ENCODE assay signal across 11 cellular contexts in genomic region chr12:6541371-6542165, GRCh38. TPM values are rescaled to one million over a fixed set of nuclear protein-coding genes. Genes with fewer than 3 reads are reported as not detected.
DNase-seq lines count a peak whose midpoint lies in the region; ATAC-seq and TF ChIP-seq lines count a peak whose summit lies in the region.
"Had no signal": no experiment of that assay in that cellular context is flagged by ENCODE, and none has a peak within 500 bp of the region (broad histone marks: within the 10 kb centered on the region; RNA-seq: fewer than 3 reads in every experiment).

No MANE protein-coding gene starts in this region.

- H3K27ac Mint-ChIP-seq in activated T-helper 17 cell treated with anti-CD3 and anti-CD28 coated beads, Interleukin-2, amount 50 U/mL, for 72 hours: peak overlapping the region; percentile 49
- H3K27ac Mint-ChIP-seq in stimulated activated effector memory CD8-positive, alpha-beta T cell treated with anti-CD3 and anti-CD28 coated beads, Interleukin-12 subunit alpha, Interleukin-12 subunit beta, amount 100 ng/mL, for 72 hours: peak overlapping the region; percentile 75

- ATAC-seq in activated T-helper 17 cell treated with anti-CD3 and anti-CD28 coated beads, Interleukin-2, amount 50 U/mL, for 72 hours (replicated peaks): no peak
- ATAC-seq in stimulated activated effector memory CD8-positive, alpha-beta T cell treated with anti-CD3 and anti-CD28 coated beads, Interleukin-12 subunit alpha, Interleukin-12 subunit beta, amount 100 ng/mL, for 72 hours: no peak
- ATAC-seq in GM21367 (IDR thresholded peaks at IDR 0.05; ENCODE audit: unreplicated experiment): no peak

- peaks cover 15 to 33% (median 25%) of the 10 kb centered on the region in 4 donors for H3K36me3 ChIP-seq in liver (ENCODE audit: control insufficient read depth in 4 of 4, insufficient read depth in 3 of 4, low read depth in 1 of 4, low read length in 3 of 4)

- H3K4me1 Mint-ChIP-seq in activated T-helper 17 cell treated with anti-CD3 and anti-CD28 coated beads, Interleukin-2, amount 50 U/mL, for 72 hours: peaks cover 22% of the 10 kb centered on the region
- H3K4me1 Mint-ChIP-seq in stimulated activated effector memory CD8-positive, alpha-beta T cell treated with anti-CD3 and anti-CD28 coated beads, Interleukin-12 subunit alpha, Interleukin-12 subunit beta, amount 100 ng/mL, for 72 hours: peaks cover 41% of the 10 kb centered on the region

- no peak overlapping the region for H3K4me3 ChIP-seq in liver (ENCODE audit: low read depth in 1 of 3, low read length in 3 of 3)

- H3K27ac ChIP-seq in liver (ENCODE audit: low read depth in 1 of 2, low read length in 2 of 2): peak overlapping the region; percentile 95 to 98

- H3K27me3 Mint-ChIP-seq in activated T-helper 17 cell treated with anti-CD3 and anti-CD28 coated beads, Interleukin-2, amount 50 U/mL, for 72 hours: no peaks in the 10 kb centered on the region

- H3K4me1 ChIP-seq in liver (ENCODE audit: control insufficient read depth in 4 of 4, insufficient read depth in 4 of 4, low read length in 3 of 4): peaks cover 12 to 37% (median 22%) of the 10 kb centered on the region in 4 donors

- no peaks in the 10 kb centered on the region for H3K9me3 Mint-ChIP-seq in activated T-helper 17 cell treated with anti-CD3 and anti-CD28 coated beads, Interleukin-2, amount 50 U/mL, for 72 hours
- no peaks in the 10 kb centered on the region for H3K9me3 Mint-ChIP-seq in stimulated activated effector memory CD8-positive, alpha-beta T cell treated with anti-CD3 and anti-CD28 coated beads, Interleukin-12 subunit alpha, Interleukin-12 subunit beta, amount 100 ng/mL, for 72 hours

- H3K4me3 Mint-ChIP-seq in activated T-helper 17 cell treated with anti-CD3 and anti-CD28 coated beads, Interleukin-2, amount 50 U/mL, for 72 hours: peak overlapping the region; percentile 88
- no peak overlapping the region for H3K4me3 Mint-ChIP-seq in stimulated activated effector memory CD8-positive, alpha-beta T cell treated with anti-CD3 and anti-CD28 coated beads, Interleukin-12 subunit alpha, Interleukin-12 subunit beta, amount 100 ng/mL, for 72 hours

- 86% methylated on average over 26 of the region's 26 CpGs for WGBS in liver

- DNase-seq in DMS53 (lab: John Stamatoyannopoulos, UW) (peak; percentile 72), DMS53 treated with DMSO at 0.1 percent for 48 hours (lab: John Stamatoyannopoulos, UW; ENCODE audit: unreplicated experiment) (no peak), ureter (ENCODE audit: low spot score) (no peak), islet precursor cell (no peak)
- no peak for DNase-seq in stimulated activated effector memory CD8-positive, alpha-beta T cell treated with anti-CD3 and anti-CD28 coated beads, Interleukin-12 subunit alpha, Interleukin-12 subunit beta, amount 100 ng/mL, for 72 hours (ENCODE audit: low spot score in 2 of 2)
- DNase-seq: 8988T; activated CD4-positive, alpha-beta T cell treated with anti-CD3 and anti-CD28 coated beads, Interleukin-2, amount 50 U/mL, for 1 hour; NCI-H1092 had no signal

- no peaks in the 10 kb centered on the region for H3K9me3 ChIP-seq in liver (ENCODE audit: control insufficient read depth in 4 of 4, low read length in 3 of 4)

- H3K9ac ChIP-seq in liver (ENCODE audit: low read depth in 1 of 2, low read length in 2 of 2): peak overlapping the region; percentile 45 to 57

- no peaks in the 10 kb centered on the region for H3K27me3 ChIP-seq in liver (ENCODE audit: control insufficient read depth in 4 of 4, insufficient read depth in 4 of 4, low read length in 3 of 4)

- no peak for TF ChIP-seq RAD21 in liver (IDR thresholded peaks at IDR 0.05)

- no peak for TF ChIP-seq CTCF in liver (IDR thresholded peaks at IDR 0.05; ENCODE audit: low read depth, low read length, missing input control)

- H3K36me3 Mint-ChIP-seq in activated T-helper 17 cell treated with anti-CD3 and anti-CD28 coated beads, Interleukin-2, amount 50 U/mL, for 72 hours (ENCODE audit: low read depth): peaks cover 50% of the 10 kb centered on the region
- peaks cover 78% of the 10 kb centered on the region for H3K36me3 Mint-ChIP-seq in stimulated activated effector memory CD8-positive, alpha-beta T cell treated with anti-CD3 and anti-CD28 coated beads, Interleukin-12 subunit alpha, Interleukin-12 subunit beta, amount 100 ng/mL, for 72 hours

TF ChIP-seq in liver, 16 proteins besides CTCF, POLR2A, EP300 and RAD21 (continues in another document):
- TF ChIP-seq FOXA1 (IDR thresholded peaks at IDR 0.05) (no peak), ATF3 (IDR thresholded peaks at IDR 0.05) (no peak), GABPA (IDR thresholded peaks at IDR 0.05 in 1 of 2, conservative IDR thresholded peaks at IDR 0.05 in 1 of 2) (no peak), RXRA (IDR thresholded peaks at IDR 0.05) (no peak), TAF1 (conservative IDR thresholded peaks at IDR 0.05) (no peak), NR2F2 (IDR thresholded peaks at IDR 0.05) (no peak), JUND (IDR thresholded peaks at IDR 0.05) (no peak), SP1 (IDR thresholded peaks at IDR 0.05) (no peak), EGR1 (IDR thresholded peaks at IDR 0.05; ENCODE audit: low read depth in 2 of 2) (no peak), HNF4A (conservative IDR thresholded peaks at IDR 0.05) (no peak), FOXA2 (IDR thresholded peaks at IDR 0.05) (no peak), YY1 (IDR thresholded peaks at IDR 0.05) (no peak), HNF4G (IDR thresholded peaks at IDR 0.05) (no peak)
- TF ChIP-seq, protein P1, sequence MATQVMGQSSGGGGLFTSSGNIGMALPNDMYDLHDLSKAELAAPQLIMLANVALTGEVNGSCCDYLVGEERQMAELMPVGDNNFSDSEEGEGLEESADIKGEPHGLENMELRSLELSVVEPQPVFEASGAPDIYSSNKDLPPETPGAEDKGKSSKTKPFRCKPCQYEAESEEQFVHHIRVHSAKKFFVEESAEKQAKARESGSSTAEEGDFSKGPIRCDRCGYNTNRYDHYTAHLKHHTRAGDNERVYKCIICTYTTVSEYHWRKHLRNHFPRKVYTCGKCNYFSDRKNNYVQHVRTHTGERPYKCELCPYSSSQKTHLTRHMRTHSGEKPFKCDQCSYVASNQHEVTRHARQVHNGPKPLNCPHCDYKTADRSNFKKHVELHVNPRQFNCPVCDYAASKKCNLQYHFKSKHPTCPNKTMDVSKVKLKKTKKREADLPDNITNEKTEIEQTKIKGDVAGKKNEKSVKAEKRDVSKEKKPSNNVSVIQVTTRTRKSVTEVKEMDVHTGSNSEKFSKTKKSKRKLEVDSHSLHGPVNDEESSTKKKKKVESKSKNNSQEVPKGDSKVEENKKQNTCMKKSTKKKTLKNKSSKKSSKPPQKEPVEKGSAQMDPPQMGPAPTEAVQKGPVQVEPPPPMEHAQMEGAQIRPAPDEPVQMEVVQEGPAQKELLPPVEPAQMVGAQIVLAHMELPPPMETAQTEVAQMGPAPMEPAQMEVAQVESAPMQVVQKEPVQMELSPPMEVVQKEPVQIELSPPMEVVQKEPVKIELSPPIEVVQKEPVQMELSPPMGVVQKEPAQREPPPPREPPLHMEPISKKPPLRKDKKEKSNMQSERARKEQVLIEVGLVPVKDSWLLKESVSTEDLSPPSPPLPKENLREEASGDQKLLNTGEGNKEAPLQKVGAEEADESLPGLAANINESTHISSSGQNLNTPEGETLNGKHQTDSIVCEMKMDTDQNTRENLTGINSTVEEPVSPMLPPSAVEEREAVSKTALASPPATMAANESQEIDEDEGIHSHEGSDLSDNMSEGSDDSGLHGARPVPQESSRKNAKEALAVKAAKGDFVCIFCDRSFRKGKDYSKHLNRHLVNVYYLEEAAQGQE (IDR thresholded peaks at IDR 0.05): no peak
- TF ChIP-seq, protein P2, sequence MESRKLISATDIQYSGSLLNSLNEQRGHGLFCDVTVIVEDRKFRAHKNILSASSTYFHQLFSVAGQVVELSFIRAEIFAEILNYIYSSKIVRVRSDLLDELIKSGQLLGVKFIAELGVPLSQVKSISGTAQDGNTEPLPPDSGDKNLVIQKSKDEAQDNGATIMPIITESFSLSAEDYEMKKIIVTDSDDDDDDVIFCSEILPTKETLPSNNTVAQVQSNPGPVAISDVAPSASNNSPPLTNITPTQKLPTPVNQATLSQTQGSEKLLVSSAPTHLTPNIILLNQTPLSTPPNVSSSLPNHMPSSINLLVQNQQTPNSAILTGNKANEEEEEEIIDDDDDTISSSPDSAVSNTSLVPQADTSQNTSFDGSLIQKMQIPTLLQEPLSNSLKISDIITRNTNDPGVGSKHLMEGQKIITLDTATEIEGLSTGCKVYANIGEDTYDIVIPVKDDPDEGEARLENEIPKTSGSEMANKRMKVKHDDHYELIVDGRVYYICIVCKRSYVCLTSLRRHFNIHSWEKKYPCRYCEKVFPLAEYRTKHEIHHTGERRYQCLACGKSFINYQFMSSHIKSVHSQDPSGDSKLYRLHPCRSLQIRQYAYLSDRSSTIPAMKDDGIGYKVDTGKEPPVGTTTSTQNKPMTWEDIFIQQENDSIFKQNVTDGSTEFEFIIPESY (IDR thresholded peaks at IDR 0.05): no peak

RNA-seq across cellular contexts. Expression of gene GAPDH, which starts 7.3 kb away (rescaled TPM):
- 1,000 to 10,000 TPM; 7,000 to 9,788 TPM for total RNA-seq in activated T-helper 17 cell treated with anti-CD3 and anti-CD28 coated beads, Interleukin-2, amount 50 U/mL, for 72 hours
- 1,000 to 10,000 TPM; 1,234 to 1,389 TPM for total RNA-seq in liver
- 1,000 to 10,000 TPM; 1,299 to 2,082 TPM for polyA plus RNA-seq in liver
- total RNA-seq in ureter: 2,120 TPM

RNA-seq across cellular contexts. Expression of gene IFFO1, which starts 14.3 kb away (rescaled TPM):
- 10 to 100 TPM in 1 of 2 donors, 1 to 10 TPM in 1; 8.0 to 13.0 TPM for total RNA-seq in activated T-helper 17 cell treated with anti-CD3 and anti-CD28 coated beads, Interleukin-2, amount 50 U/mL, for 72 hours
- total RNA-seq in liver: 1 to 10 TPM; 4.8 to 5.9 TPM
- 1 to 10 TPM; 5.9 to 7.6 TPM for polyA plus RNA-seq in liver
- 13.7 TPM for total RNA-seq in ureter

RNA-seq across cellular contexts. Expression of gene NOP2, which starts 26.5 kb away (rescaled TPM):
- 100 to 1,000 TPM in 1 of 2 donors, 10 to 100 TPM in 1; 61.6 to 133 TPM for total RNA-seq in activated T-helper 17 cell treated with anti-CD3 and anti-CD28 coated beads, Interleukin-2, amount 50 U/mL, for 72 hours
- total RNA-seq in liver (10 to 100 TPM in 1 of 2 donors, 1 to 10 TPM in 1; 4.8 to 22.3 TPM), ureter (51.7 TPM)
- 10 to 100 TPM; 12.5 to 15.6 TPM for polyA plus RNA-seq in liver

RNA-seq across cellular contexts. Expression of gene NCAPD2, which starts 47.7 kb away (rescaled TPM):
- 100 to 1,000 TPM; 167 to 176 TPM for total RNA-seq in activated T-helper 17 cell treated with anti-CD3 and anti-CD28 coated beads, Interleukin-2, amount 50 U/mL, for 72 hours
- total RNA-seq in liver: 10 to 100 TPM in 1 of 2 donors, 1 to 10 TPM in 1; 10.0 to 55.1 TPM
- 1 to 10 TPM; 2.0 to 4.9 TPM for polyA plus RNA-seq in liver
- total RNA-seq in ureter: 24.0 TPM

RNA-seq across cellular contexts. Expression of gene MRPL51, which starts 48.5 kb away (rescaled TPM):
- 100 to 1,000 TPM; 262 to 317 TPM for total RNA-seq in activated T-helper 17 cell treated with anti-CD3 and anti-CD28 coated beads, Interleukin-2, amount 50 U/mL, for 72 hours
- total RNA-seq in liver: 10 to 100 TPM; 37.6 to 38.6 TPM
- polyA plus RNA-seq in liver: 100 to 1,000 TPM in 1 of 2 donors, 10 to 100 TPM in 1; 57.4 to 163 TPM
- total RNA-seq in ureter: 150 TPM
